In the genomic region with DNA sequence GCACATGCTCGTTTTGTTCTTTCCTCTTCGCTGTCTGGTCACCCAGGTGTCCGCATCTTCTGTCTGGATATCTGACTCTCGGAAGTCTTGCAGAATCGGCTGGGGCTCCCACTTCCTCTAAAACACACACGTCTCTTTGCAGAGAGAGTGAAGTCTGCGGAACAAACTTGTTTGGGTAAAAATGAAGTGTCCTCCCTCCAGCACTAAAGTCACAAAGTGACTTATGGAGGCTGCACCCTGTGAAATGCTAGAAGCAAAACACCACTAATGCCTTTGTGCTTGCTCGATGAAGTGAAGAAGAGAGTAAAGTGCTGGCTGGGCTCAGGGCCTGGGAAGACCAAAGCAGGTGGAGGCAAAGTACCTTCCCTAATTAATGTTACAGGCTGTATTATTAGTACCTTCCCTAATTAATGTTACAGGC, we compare ENCODE assay signal across 10 cellular contexts.
DNase-seq lines count a peak whose midpoint lies in the region; ATAC-seq and TF ChIP-seq lines count a peak whose summit lies in the region.
"Had no signal": no experiment of that assay in that cellular context is flagged by ENCODE, and none has a peak within 500 bp of the region (broad histone marks: within the 10 kb centered on the region; RNA-seq: fewer than 3 reads in every experiment).

No MANE protein-coding gene starts in this region.

- peak; percentile 19 for ATAC-seq in esophagus mucosa

- no peak overlapping the region for H3K4me3 ChIP-seq in smooth muscle cell

- no peak for TF ChIP-seq CTCF in smooth muscle cell (IDR thresholded peaks at IDR 0.05; ENCODE audit: borderline replicate concordance, insufficient read depth, poor library complexity, severe bottlenecking)

- H3K27ac ChIP-seq in smooth muscle cell (ENCODE audit: low read depth): peak overlapping the region; percentile 87

- WGBS in smooth muscle cell (ENCODE audit: low lambda C conversion rate): 86% methylated on average over 8 of the region's 8 CpGs

- no peaks in the 10 kb centered on the region for H3K9me3 ChIP-seq in smooth muscle cell (replicated peaks; ENCODE audit: low read depth)

- DNase-seq in NCI-H2107 treated with DMSO at 0.1 percent for 48 hours (lab: John Stamatoyannopoulos, UW; ENCODE audit: unreplicated experiment) (peak; percentile 1), NCI-H2107 (lab: John Stamatoyannopoulos, UW) (no peak), NCI-H146 (lab: John Stamatoyannopoulos, UW) (peak; percentile 55), smooth muscle cell (lab: John Stamatoyannopoulos, UW; ENCODE audit: unreplicated experiment) (no peak), OCI-M2 (lab: John Stamatoyannopoulos, UW; ENCODE audit: unreplicated experiment) (no peak), T-helper 9 cell (no peak)
- DNase-seq in activated CD4-positive, CD25-positive, alpha-beta regulatory T cell treated with anti-CD3 and anti-CD28 coated beads, Interleukin-2, amount 50 U/mL, for 72 hours: no peak
- DNase-seq: 8988T; effector CD4-positive, alpha-beta T cell had no signal

- peaks cover 78% of the 10 kb centered on the region for H4K20me1 ChIP-seq in smooth muscle cell (ENCODE audit: low read depth)

- H3K4me1 ChIP-seq in smooth muscle cell (ENCODE audit: low read depth): peaks cover 44% of the 10 kb centered on the region

- no peak overlapping the region for H2AFZ ChIP-seq in smooth muscle cell (ENCODE audit: low read depth)

- no peak overlapping the region for H3K9ac ChIP-seq in smooth muscle cell (ENCODE audit: low read depth)

- H3K4me2 ChIP-seq in smooth muscle cell: peak overlapping the region; percentile 13

- H3K79me2 ChIP-seq in smooth muscle cell (ENCODE audit: low read depth): peaks cover 66% of the 10 kb centered on the region

- H3K36me3 ChIP-seq in smooth muscle cell (ENCODE audit: low read depth): no peaks in the 10 kb centered on the region

- H3K27me3 ChIP-seq in smooth muscle cell (ENCODE audit: low read depth): no peaks in the 10 kb centered on the region

- peaks cover 19% of the 10 kb centered on the region for H3F3A ChIP-seq in smooth muscle cell (ENCODE audit: low read depth)

Comparison
In these comparisons a context has a peak if more than half of its experiments do, and no peak if none do; other contexts are left out.
1. DNase-seq: peak in NCI-H2107 treated with DMSO at 0.1 percent for 48 hours (single experiment) and NCI-H146 (single experiment); none in NCI-H2107 (single experiment), smooth muscle cell (single experiment), activated CD4-positive, CD25-positive, alpha-beta regulatory T cell treated with anti-CD3 and anti-CD28 coated beads, Interleukin-2, amount 50 U/mL, for 72 hours (single experiment), OCI-M2 (single experiment) and T-helper 9 cell (single experiment).